ENCODE assay signal across 1 cellular context in genomic region chr2:73284296-73285161, GRCh38.
TF ChIP-seq lines count a peak whose summit lies in the region.

Gene FBXO41, minus strand, starts transcription at chr2:73284478. Its CDS starts 14,848 bp downstream, at chr2:73269630.

TF ChIP-seq in HepG2, 621 proteins besides CTCF, POLR2A, EP300 and RAD21 (continued from another document and continues in another):
- TF ChIP-seq PRDM4 (CRISPR knock-in tag; IDR thresholded peaks at IDR 0.05; ENCODE audit: borderline replicate concordance) (no peak), MXD4 (CRISPR knock-in tag; IDR thresholded peaks at IDR 0.05) (peak; percentile 32; the same call in 1 of the 2 replicates), ZNF784 (CRISPR knock-in tag; IDR thresholded peaks at IDR 0.05; ENCODE audit: borderline replicate concordance) (peak; percentile 72; the same call in 1 of the 2 replicates), ETV6 (CRISPR knock-in tag; conservative IDR thresholded peaks at IDR 0.05) (no peak), TBL1XR1 (IDR thresholded peaks at IDR 0.05; ENCODE audit: borderline replicate concordance, low read length, partially characterized antibody) (no peak), TGIF2 (CRISPR knock-in tag; IDR thresholded peaks at IDR 0.05) (0 out of 2 replicates have a peak, but pooled peaks have one; percentile 45), SYNCRIP (IDR thresholded peaks at IDR 0.05; ENCODE audit: insufficient read depth, low read depth, low read length) (no peak), TARDBP (CRISPR knock-in tag; IDR thresholded peaks at IDR 0.05) (0 out of 2 replicates have a peak, but pooled peaks have one; percentile 13), ZFP62 (CRISPR knock-in tag; IDR thresholded peaks at IDR 0.05) (no peak), ZNF670 (CRISPR knock-in tag; IDR thresholded peaks at IDR 0.05; ENCODE audit: borderline replicate concordance) (peak; percentile 51; the same call in 1 of the 2 replicates), ZBTB2 (CRISPR knock-in tag; IDR thresholded peaks at IDR 0.05; ENCODE audit: low read depth) (peak; percentile 27; the same call in 1 of the 2 replicates), KDM1A (CRISPR knock-in tag; IDR thresholded peaks at IDR 0.05) (no peak), SIN3A (IDR thresholded peaks at IDR 0.05; ENCODE audit: borderline replicate concordance, low read depth, low read length) (0 out of 2 replicates have a peak, but pooled peaks have one; percentile 16), MYNN (CRISPR knock-in tag; IDR thresholded peaks at IDR 0.05; ENCODE audit: low read depth) (no peak), FOSL2 (CRISPR knock-in tag; IDR thresholded peaks at IDR 0.05) (peak; percentile 8; the same call in 1 of the 2 replicates), SRSF1 (optimal IDR thresholded peaks at IDR 0.05; ENCODE audit: low read depth, low read length) (no peak), ZGPAT (CRISPR knock-in tag; IDR thresholded peaks at IDR 0.05) (no peak; the same call in 1 of the 2 replicates), BHLHE40 (IDR thresholded peaks at IDR 0.05; ENCODE audit: low read length) (no peak), TEAD2 (CRISPR knock-in tag; IDR thresholded peaks at IDR 0.05) (no peak), GABPB1 (CRISPR knock-in tag; IDR thresholded peaks at IDR 0.05) (peak; percentile 75), SKIL (CRISPR knock-in tag; IDR thresholded peaks at IDR 0.05; ENCODE audit: borderline replicate concordance) (no peak), MZF1 (CRISPR knock-in tag; IDR thresholded peaks at IDR 0.05; ENCODE audit: borderline replicate concordance) (peak; percentile 44; the same call in 1 of the 2 replicates), ZNF317 (CRISPR knock-in tag; IDR thresholded peaks at IDR 0.05) (peak; percentile 36; the same call in 1 of the 2 replicates), ZNF350 (CRISPR knock-in tag; IDR thresholded peaks at IDR 0.05; ENCODE audit: borderline replicate concordance, low read depth) (peak; percentile 40; the same call in 1 of the 2 replicates), CREB3 (CRISPR knock-in tag; IDR thresholded peaks at IDR 0.05) (no peak), SOX5 (CRISPR knock-in tag; IDR thresholded peaks at IDR 0.05; ENCODE audit: borderline replicate concordance) (peak; percentile 14; the same call in 1 of the 2 replicates), ZNF24 (IDR thresholded peaks at IDR 0.05) (no peak), MATR3 (CRISPR knock-in tag; IDR thresholded peaks at IDR 0.05) (no peak), ZNF558 (CRISPR knock-in tag; IDR thresholded peaks at IDR 0.05; ENCODE audit: borderline replicate concordance) (no peak), PAF1 (CRISPR knock-in tag; IDR thresholded peaks at IDR 0.05) (no peak), FOXO1 (CRISPR knock-in tag; IDR thresholded peaks at IDR 0.05) (no peak), FOXC1 (CRISPR knock-in tag; IDR thresholded peaks at IDR 0.05; ENCODE audit: borderline replicate concordance) (no peak)
- TF ChIP-seq, protein P1, sequence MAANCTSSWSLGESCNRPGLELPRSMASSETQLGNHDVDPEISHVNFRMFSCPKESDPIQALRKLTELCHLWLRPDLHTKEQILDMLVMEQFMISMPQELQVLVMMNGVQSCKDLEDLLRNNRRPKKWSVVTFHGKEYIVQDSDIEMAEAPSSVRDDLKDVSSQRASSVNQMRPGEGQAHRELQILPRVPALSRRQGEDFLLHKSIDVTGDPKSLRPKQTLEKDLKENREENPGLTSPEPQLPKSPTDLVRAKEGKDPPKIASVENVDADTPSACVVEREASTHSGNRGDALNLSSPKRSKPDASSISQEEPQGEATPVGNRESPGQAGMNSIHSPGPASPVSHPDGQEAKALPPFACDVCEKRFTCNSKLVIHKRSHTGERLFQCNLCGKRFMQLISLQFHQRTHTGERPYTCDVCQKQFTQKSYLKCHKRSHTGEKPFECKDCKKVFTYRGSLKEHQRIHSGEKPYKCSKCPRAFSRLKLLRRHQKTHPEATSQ (CRISPR knock-in tag; IDR thresholded peaks at IDR 0.05; ENCODE audit: borderline replicate concordance): peak; percentile 32; the same call in 1 of the 2 replicates
- TF ChIP-seq, protein P2, sequence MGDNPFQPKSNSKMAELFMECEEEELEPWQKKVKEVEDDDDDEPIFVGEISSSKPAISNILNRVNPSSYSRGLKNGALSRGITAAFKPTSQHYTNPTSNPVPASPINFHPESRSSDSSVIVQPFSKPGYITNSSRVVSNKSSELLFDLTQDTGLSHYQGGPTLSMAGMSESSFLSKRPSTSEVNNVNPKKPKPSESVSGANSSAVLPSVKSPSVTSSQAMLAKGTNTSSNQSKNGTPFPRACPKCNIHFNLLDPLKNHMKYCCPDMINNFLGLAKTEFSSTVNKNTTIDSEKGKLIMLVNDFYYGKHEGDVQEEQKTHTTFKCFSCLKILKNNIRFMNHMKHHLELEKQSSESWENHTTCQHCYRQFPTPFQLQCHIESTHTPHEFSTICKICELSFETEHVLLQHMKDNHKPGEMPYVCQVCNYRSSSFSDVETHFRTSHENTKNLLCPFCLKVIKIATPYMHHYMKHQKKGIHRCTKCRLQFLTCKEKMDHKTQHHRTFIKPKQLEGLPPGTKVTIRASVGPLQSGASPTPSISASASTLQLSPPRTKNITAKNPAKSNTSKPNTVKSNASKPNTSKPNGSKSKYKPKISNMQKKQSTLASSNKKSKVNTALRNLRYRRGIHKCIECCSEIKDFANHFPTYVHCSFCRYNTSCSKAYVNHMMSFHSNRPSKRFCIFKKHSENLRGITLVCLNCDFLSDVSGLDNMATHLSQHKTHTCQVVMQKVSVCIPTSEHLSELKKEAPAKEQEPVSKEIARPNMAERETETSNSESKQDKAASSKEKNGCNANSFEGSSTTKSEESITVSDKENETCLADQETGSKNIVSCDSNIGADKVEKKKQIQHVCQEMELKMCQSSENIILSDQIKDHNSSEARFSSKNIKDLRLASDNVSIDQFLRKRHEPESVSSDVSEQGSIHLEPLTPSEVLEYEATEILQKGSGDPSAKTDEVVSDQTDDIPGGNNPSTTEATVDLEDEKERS (CRISPR knock-in tag; IDR thresholded peaks at IDR 0.05): 0 out of 2 replicates have a peak, but pooled peaks have one; percentile 21
- TF ChIP-seq, protein P3, sequence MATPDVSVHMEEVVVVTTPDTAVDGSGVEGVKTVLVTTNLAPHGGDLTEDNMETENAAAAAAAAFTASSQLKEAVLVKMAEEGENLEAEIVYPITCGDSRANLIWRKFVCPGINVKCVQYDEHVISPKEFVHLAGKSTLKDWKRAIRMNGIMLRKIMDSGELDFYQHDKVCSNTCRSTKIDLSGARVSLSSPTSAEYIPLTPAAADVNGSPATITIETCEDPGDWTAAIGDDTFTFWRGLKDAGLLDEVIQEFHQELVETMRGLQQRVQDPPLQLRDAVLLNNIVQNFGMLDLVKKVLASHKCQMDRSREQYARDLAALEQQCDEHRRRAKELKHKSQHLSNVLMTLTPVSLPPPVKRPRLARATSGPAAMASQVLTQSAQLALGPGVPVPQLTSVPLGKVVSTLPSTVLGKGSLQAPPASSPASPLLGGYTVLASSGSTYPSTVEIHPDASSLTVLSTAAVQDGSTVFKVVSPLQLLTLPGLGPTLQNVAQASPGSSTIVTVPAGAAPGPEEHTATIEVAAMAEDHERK (CRISPR knock-in tag; IDR thresholded peaks at IDR 0.05; ENCODE audit: low read depth): no peak
- TF ChIP-seq, protein P4, sequence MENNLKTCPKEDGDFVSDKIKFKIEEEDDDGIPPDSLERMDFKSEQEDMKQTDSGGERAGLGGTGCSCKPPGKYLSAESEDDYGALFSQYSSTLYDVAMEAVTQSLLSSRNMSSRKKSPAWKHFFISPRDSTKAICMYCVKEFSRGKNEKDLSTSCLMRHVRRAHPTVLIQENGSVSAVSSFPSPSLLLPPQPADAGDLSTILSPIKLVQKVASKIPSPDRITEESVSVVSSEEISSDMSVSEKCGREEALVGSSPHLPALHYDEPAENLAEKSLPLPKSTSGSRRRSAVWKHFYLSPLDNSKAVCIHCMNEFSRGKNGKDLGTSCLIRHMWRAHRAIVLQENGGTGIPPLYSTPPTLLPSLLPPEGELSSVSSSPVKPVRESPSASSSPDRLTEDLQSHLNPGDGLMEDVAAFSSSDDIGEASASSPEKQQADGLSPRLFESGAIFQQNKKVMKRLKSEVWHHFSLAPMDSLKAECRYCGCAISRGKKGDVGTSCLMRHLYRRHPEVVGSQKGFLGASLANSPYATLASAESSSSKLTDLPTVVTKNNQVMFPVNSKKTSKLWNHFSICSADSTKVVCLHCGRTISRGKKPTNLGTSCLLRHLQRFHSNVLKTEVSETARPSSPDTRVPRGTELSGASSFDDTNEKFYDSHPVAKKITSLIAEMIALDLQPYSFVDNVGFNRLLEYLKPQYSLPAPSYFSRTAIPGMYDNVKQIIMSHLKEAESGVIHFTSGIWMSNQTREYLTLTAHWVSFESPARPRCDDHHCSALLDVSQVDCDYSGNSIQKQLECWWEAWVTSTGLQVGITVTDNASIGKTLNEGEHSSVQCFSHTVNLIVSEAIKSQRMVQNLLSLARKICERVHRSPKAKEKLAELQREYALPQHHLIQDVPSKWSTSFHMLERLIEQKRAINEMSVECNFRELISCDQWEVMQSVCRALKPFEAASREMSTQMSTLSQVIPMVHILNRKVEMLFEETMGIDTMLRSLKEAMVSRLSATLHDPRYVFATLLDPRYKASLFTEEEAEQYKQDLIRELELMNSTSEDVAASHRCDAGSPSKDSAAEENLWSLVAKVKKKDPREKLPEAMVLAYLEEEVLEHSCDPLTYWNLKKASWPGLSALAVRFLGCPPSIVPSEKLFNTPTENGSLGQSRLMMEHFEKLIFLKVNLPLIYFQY (CRISPR knock-in tag; IDR thresholded peaks at IDR 0.05; ENCODE audit: borderline replicate concordance): no peak
